Comparison of ENCODE assay signal across 12 cellular contexts in genomic region chr15:38531509-38531908, GRCh38. TPM values are rescaled to one million over a fixed set of nuclear protein-coding genes. Genes with fewer than 3 reads are reported as not detected.
DNase-seq lines count a peak whose midpoint lies in the region; ATAC-seq lines count a peak whose summit lies in the region.
"Had no signal": no experiment of that assay in that cellular context is flagged by ENCODE, and none has a peak within 500 bp of the region (broad histone marks: within the 10 kb centered on the region; RNA-seq: fewer than 3 reads in every experiment).

No MANE protein-coding gene starts in this region.

- H3K4me3 ChIP-seq in Karpas-422 (ENCODE audit: low read length): no peak overlapping the region
- no peak overlapping the region for H3K4me3 ChIP-seq in H7 (ENCODE audit: insufficient read depth, low read depth, low read length)

- H3K27me3 ChIP-seq in Karpas-422 (ENCODE audit: low read length): no peaks in the 10 kb centered on the region
- no peaks in the 10 kb centered on the region for H3K27me3 ChIP-seq in H7 (ENCODE audit: control insufficient read depth, insufficient read depth, low read length)

- H3K36me3 Mint-ChIP-seq in central memory CD8-positive, alpha-beta T cell (ENCODE audit: insufficient read depth): peaks cover 51% of the 10 kb centered on the region
- H3K36me3 Mint-ChIP-seq in natural killer cell treated with Interleukin-12 subunit alpha and Interleukin-12 subunit beta and Interleukin-15 and Interleukin-18, amount 100 ng/mL, for 72 hours: peaks cover 63% of the 10 kb centered on the region

- DNase-seq in EL (peak; percentile 76), RKO (ENCODE audit: low spot score) (peak; percentile 7), Karpas-422 (no peak), ecto neural progenitor cell (ENCODE audit: low spot score) (no peak), H7 (no peak)
- no peak for DNase-seq in central memory CD8-positive, alpha-beta T cell (ENCODE audit: low spot score in 2 of 2)
- DNase-seq in natural killer cell treated with Interleukin-12 subunit alpha and Interleukin-12 subunit beta and Interleukin-15 and Interleukin-18, amount 100 ng/mL, for 72 hours (ENCODE audit: low spot score): no peak
- DNase-seq: activated gamma-delta T cell, glutamatergic neuron, NCI-H1694 had no signal

- H3K27ac Mint-ChIP-seq in central memory CD8-positive, alpha-beta T cell (ENCODE audit: low read depth): peak overlapping the region; percentile 60
- peak overlapping the region; percentile 62 to 90 for H3K27ac Mint-ChIP-seq in natural killer cell treated with Interleukin-12 subunit alpha and Interleukin-12 subunit beta and Interleukin-15 and Interleukin-18, amount 100 ng/mL, for 72 hours

- peaks cover 86% of the 10 kb centered on the region for H3K4me1 Mint-ChIP-seq in central memory CD8-positive, alpha-beta T cell
- H3K4me1 Mint-ChIP-seq in natural killer cell treated with Interleukin-12 subunit alpha and Interleukin-12 subunit beta and Interleukin-15 and Interleukin-18, amount 100 ng/mL, for 72 hours (ENCODE audit: low read depth in 2 of 2): peaks cover 80 to 88% of the 10 kb centered on the region in 2 donors

- no peaks in the 10 kb centered on the region for H3K27me3 Mint-ChIP-seq in central memory CD8-positive, alpha-beta T cell
- H3K27me3 Mint-ChIP-seq in natural killer cell treated with Interleukin-12 subunit alpha and Interleukin-12 subunit beta and Interleukin-15 and Interleukin-18, amount 100 ng/mL, for 72 hours: no peaks in the 10 kb centered on the region

- H3K9ac ChIP-seq in Karpas-422 (ENCODE audit: low read length): no peak overlapping the region

- no peak for ATAC-seq in central memory CD8-positive, alpha-beta T cell (replicated peaks; ENCODE audit: extremely low read depth, poor library complexity, severe bottlenecking)
- ATAC-seq in natural killer cell treated with Interleukin-12 subunit alpha and Interleukin-12 subunit beta and Interleukin-15 and Interleukin-18, amount 100 ng/mL, for 72 hours: no peak
- ATAC-seq in GM21786 (IDR thresholded peaks at IDR 0.05; ENCODE audit: unreplicated experiment): no peak

- no peaks in the 10 kb centered on the region for H3K9me3 Mint-ChIP-seq in central memory CD8-positive, alpha-beta T cell
- H3K9me3 Mint-ChIP-seq in natural killer cell treated with Interleukin-12 subunit alpha and Interleukin-12 subunit beta and Interleukin-15 and Interleukin-18, amount 100 ng/mL, for 72 hours: peaks cover 5% of the 10 kb centered on the region

- H2AFZ ChIP-seq in Karpas-422 (ENCODE audit: low read length): no peak overlapping the region

- peaks cover 32% of the 10 kb centered on the region for H3K4me1 ChIP-seq in Karpas-422 (ENCODE audit: low read length)

- H3K9me2 ChIP-seq in Karpas-422 (replicated peaks; ENCODE audit: insufficient read depth, low read length): no peaks in the 10 kb centered on the region

- H3K36me3 ChIP-seq in Karpas-422 (ENCODE audit: insufficient read depth, low read length) (0 out of 2 replicates have a peak, but pooled peaks cover 4% of the 10 kb centered on the region), H7 (replicated peaks; ENCODE audit: control insufficient read depth, insufficient read depth, low read length) (no peaks in the 10 kb centered on the region)

- H3K4me2 ChIP-seq in Karpas-422 (ENCODE audit: low read depth, low read length, poor library complexity, severe bottlenecking): no peak overlapping the region

- H3K27ac ChIP-seq in Karpas-422 (ENCODE audit: low read length): no peak overlapping the region

- H3K4me3 Mint-ChIP-seq in central memory CD8-positive, alpha-beta T cell: no peak overlapping the region
- H3K4me3 Mint-ChIP-seq in natural killer cell treated with Interleukin-12 subunit alpha and Interleukin-12 subunit beta and Interleukin-15 and Interleukin-18, amount 100 ng/mL, for 72 hours: peak overlapping the region; percentile 24
- H3K4me3 Mint-ChIP-seq: neural crest cell had no signal

- H3K9me3 ChIP-seq in Karpas-422 (ENCODE audit: low read length): no peaks in the 10 kb centered on the region

- H3K79me2 ChIP-seq in Karpas-422 (ENCODE audit: low read length): peaks cover 94% of the 10 kb centered on the region

- H4K20me1 ChIP-seq in Karpas-422 (ENCODE audit: insufficient read depth, low read depth, low read length): no peaks in the 10 kb centered on the region

RNA-seq across cellular contexts. Expression of gene RASGRP1, which starts 33.1 kb away (rescaled TPM):
- 100 to 1,000 TPM; 154 to 241 TPM for total RNA-seq in natural killer cell treated with Interleukin-12 subunit alpha and Interleukin-12 subunit beta and Interleukin-15 and Interleukin-18, amount 100 ng/mL, for 72 hours
- 51.2 and 71.1 TPM in 2 replicates for total RNA-seq in Karpas-422 (2014; rRNA removed; shearing (Covaris generic); ENCODE audit: low replicate concordance)
- total RNA-seq in H7 (2014; rRNA removed; shearing (Covaris generic)): 2.8 and 2.9 TPM in 2 replicates

Comparison
In these comparisons a context has a peak if more than half of its experiments do, and no peak if none do; other contexts are left out.
1. DNase-seq: peak in EL (single experiment) and RKO (single experiment); none in central memory CD8-positive, alpha-beta T cell (0 of 2), natural killer cell treated with Interleukin-12 subunit alpha and Interleukin-12 subunit beta and Interleukin-15 and Interleukin-18, amount 100 ng/mL, for 72 hours (single experiment), Karpas-422 (single experiment), ecto neural progenitor cell (single experiment) and H7 (single experiment).
2. RNA of gene RASGRP1, which starts 33.1 kb away (total RNA-seq): 154 to 241 TPM in natural killer cell treated with Interleukin-12 subunit alpha and Interleukin-12 subunit beta and Interleukin-15 and Interleukin-18, amount 100 ng/mL, for 72 hours and 51.2 to 71.1 TPM in Karpas-422; 2.8 to 2.9 TPM in H7; every median in the first group is over 10 times any median in the second.